In genomic region chr2:172261292-172261691, GRCh38 we compare ENCODE assay signal across 1 cellular context.
TF ChIP-seq lines count a peak whose summit lies in the region.

No MANE protein-coding gene starts in this region.

TF ChIP-seq in GM23338, 12 proteins besides CTCF, POLR2A, EP300 and RAD21 (continued from another document):
- TF ChIP-seq REST (IDR thresholded peaks at IDR 0.05; ENCODE audit: unreplicated experiment) (no peak), ZNF462 (CRISPR knock-in tag; IDR thresholded peaks at IDR 0.05) (no peak), ZNF331 (CRISPR knock-in tag; IDR thresholded peaks at IDR 0.05; ENCODE audit: low read depth) (no peak), ZNF114 (CRISPR knock-in tag; IDR thresholded peaks at IDR 0.05) (no peak), ETS1 (IDR thresholded peaks at IDR 0.05) (no peak), POLR2AphosphoS5 (IDR thresholded peaks at IDR 0.05; ENCODE audit: low read depth) (no peak), NANOG (IDR thresholded peaks at IDR 0.05; ENCODE audit: borderline replicate concordance) (no peak), CREB1 (CRISPR knock-in tag; IDR thresholded peaks at IDR 0.05; ENCODE audit: low read depth) (no peak)
